27 cellular contexts compared by ENCODE assay signal in the genomic region with DNA sequence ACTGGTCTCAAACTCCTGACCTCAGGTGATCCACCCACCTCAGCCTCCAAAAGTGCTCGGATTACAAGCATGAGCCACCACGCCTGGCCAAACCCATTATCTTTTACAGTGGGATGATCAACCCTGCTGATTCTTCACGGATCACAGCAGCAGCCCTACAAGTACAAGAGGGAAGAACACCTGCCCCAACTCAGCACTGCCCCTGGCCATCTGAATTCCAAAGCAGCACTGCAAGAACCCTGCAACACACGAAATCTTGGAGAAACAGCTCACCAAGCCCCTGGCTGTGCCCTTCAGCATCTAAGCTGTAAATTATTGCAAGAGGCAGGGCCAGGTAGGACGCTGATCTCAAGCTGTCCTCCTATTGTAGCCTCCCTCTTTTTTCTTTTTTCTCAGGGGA. TPM values are rescaled to one million over a fixed set of nuclear protein-coding genes. Genes with fewer than 3 reads are reported as not detected.
"Had no signal": no experiment of that assay in that cellular context is flagged by ENCODE, and none has a peak within 500 bp of the region (broad histone marks: within the 10 kb centered on the region; RNA-seq: fewer than 3 reads in every experiment).

No MANE protein-coding gene starts in this region.

- ATAC-seq: effector memory CD8-positive, alpha-beta T cell; esophagus mucosa; foreskin keratinocyte; gastrocnemius medialis; gastroesophageal sphincter; heart left ventricle; heart right ventricle had no signal

- DNase-seq: colonic mucosa; cortex of kidney; dermis blood vessel endothelial cell; dorsolateral prefrontal cortex; effector CD4-positive, alpha-beta T cell; effector CD8-positive, alpha-beta T cell; effector memory CD4-positive, alpha-beta T cell; effector memory CD8-positive, alpha-beta T cell; endodermal cell; erythroblast; esophagus squamous epithelium; foreskin fibroblast; foreskin keratinocyte; foreskin melanocyte; gastrocnemius medialis; glutamatergic neuron; head of caudate nucleus; heart left ventricle; heart right ventricle had no signal

- H3K4me3 ChIP-seq: colonic mucosa, coronary artery, dorsolateral prefrontal cortex, esophagus muscularis mucosa, esophagus squamous epithelium, gastrocnemius medialis, gastroesophageal sphincter, heart left ventricle, heart right ventricle had no signal

- H3K9me3 ChIP-seq: colonic mucosa, esophagus muscularis mucosa, gastrocnemius medialis had no signal

- H3K27me3 ChIP-seq: colonic mucosa, esophagus muscularis mucosa, esophagus squamous epithelium, foreskin keratinocyte, gastrocnemius medialis, heart left ventricle had no signal

- H3K4me1 ChIP-seq: colonic mucosa, esophagus muscularis mucosa, esophagus squamous epithelium, foreskin keratinocyte, gastrocnemius medialis, gastroesophageal sphincter, heart left ventricle, heart right ventricle had no signal

- H3K27ac ChIP-seq: colonic mucosa, coronary artery, dorsolateral prefrontal cortex, epithelial cell of prostate, esophagus muscularis mucosa, esophagus squamous epithelium, foreskin keratinocyte, gastrocnemius medialis, gastroesophageal sphincter, heart left ventricle, heart right ventricle had no signal

- H3K36me3 ChIP-seq: colonic mucosa, esophagus muscularis mucosa, esophagus squamous epithelium, gastrocnemius medialis, gastroesophageal sphincter, heart left ventricle, heart right ventricle had no signal

RNA-seq across cellular contexts. Expression of a gene that starts 54.5 kb away (rescaled TPM):
- polyA plus RNA-seq: endothelial cell of umbilical vein, esophagus, fibroblast of lung, foreskin keratinocyte, heart left ventricle, heart right ventricle had no signal
